Comparison of ENCODE assay signal across 18 cellular contexts in genomic region chr20:9144643-9145042, GRCh38.
"Had no signal": no experiment of that assay in that cellular context is flagged by ENCODE, and none has a peak within 500 bp of the region (broad histone marks: within the 10 kb centered on the region; RNA-seq: fewer than 3 reads in every experiment).

No MANE protein-coding gene starts in this region.

- H3K4me3 ChIP-seq: neural progenitor cell had no signal

- ATAC-seq: activated T-cell treated with anti-CD3 and anti-CD28 coated beads, Interleukin-2, amount 50 U/mL, for 4 hours; foreskin keratinocyte; left lobe of liver; naive thymus-derived CD8-positive, alpha-beta T cell; stimulated activated naive CD8-positive, alpha-beta T cell treated with anti-CD3 and anti-CD28 coated beads, Interleukin-15, Interleukin-2, amounts not matched to agents 100 U/mL and 50 U/mL, for 24 hours had no signal

- DNase-seq: activated B cell treated with CpG ODN at 0.5 μM for 24 hours; activated CD4-positive, alpha-beta T cell treated with anti-CD3 and anti-CD28 coated beads for 4 hours; activated CD4-positive, alpha-beta T cell treated with anti-CD3 and anti-CD28 coated beads, Interleukin-2, amount 50 U/mL, for 48 hours; activated CD8-positive, alpha-beta memory T cell treated with anti-CD3 and anti-CD28 coated beads, Interleukin-2, amount 50 U/mL, for 48 hours; activated naive CD4-positive, alpha-beta T cell treated with Interleukin-2 at 50 U/mL for 16 hours; activated naive CD8-positive, alpha-beta T cell treated with anti-CD3 and anti-CD28 coated beads for 36 hours; activated T-cell treated with anti-CD3 and anti-CD28 coated beads, Interleukin-2, amount 50 U/mL, for 4 hours; effector memory CD4-positive, alpha-beta T cell; foreskin keratinocyte; kidney; naive thymus-derived CD8-positive, alpha-beta T cell; retina; stimulated activated CD4-positive, alpha-beta T cell treated with anti-CD3 and anti-CD28 coated beads, Interleukin-4, amount 100 ng/mL, for 4 hours; stimulated activated naive CD8-positive, alpha-beta T cell treated with anti-CD3 and anti-CD28 coated beads, Interleukin-15, Interleukin-2, amounts not matched to agents 100 U/mL and 50 U/mL, for 24 hours had no signal

- H3K36me3 ChIP-seq: neural progenitor cell had no signal

- H3K4me2 ChIP-seq: neural progenitor cell had no signal

- H3K9ac ChIP-seq: neural progenitor cell had no signal

- H3K4me1 ChIP-seq: foreskin keratinocyte had no signal

- H2AFZ ChIP-seq: neural progenitor cell had no signal

- H3K27me3 ChIP-seq: foreskin keratinocyte, neural progenitor cell had no signal

- FAIRE-seq: astrocyte, colon, kidney had no signal

- H3K27ac ChIP-seq: foreskin keratinocyte, neural progenitor cell had no signal
